25 cellular contexts compared by ENCODE assay signal in genomic region chr17:21388944-21389343, GRCh38. TPM values are rescaled to one million over a fixed set of nuclear protein-coding genes. Genes with fewer than 3 reads are reported as not detected.
"Had no signal": no experiment of that assay in that cellular context is flagged by ENCODE, and none has a peak within 500 bp of the region (broad histone marks: within the 10 kb centered on the region; RNA-seq: fewer than 3 reads in every experiment).

No MANE protein-coding gene starts in this region.

- H3K27ac Mint-ChIP-seq: immature natural killer cell; naive thymus-derived CD4-positive, alpha-beta T cell; nephron progenitor cell; type B pancreatic cell had no signal

- H3K27me3 Mint-ChIP-seq: naive thymus-derived CD4-positive, alpha-beta T cell; type B pancreatic cell had no signal

- H3K9me3 Mint-ChIP-seq: immature natural killer cell; naive thymus-derived CD4-positive, alpha-beta T cell; nephron progenitor cell; type B pancreatic cell had no signal

- H3K36me3 ChIP-seq: colonic mucosa, esophagus squamous epithelium, gastroesophageal sphincter, neutrophil, spleen, suprapubic skin, thyroid gland had no signal

- H3K4me1 ChIP-seq: colonic mucosa, gastroesophageal sphincter had no signal

- H3K4me1 Mint-ChIP-seq: immature natural killer cell; naive thymus-derived CD4-positive, alpha-beta T cell had no signal

- H3K27ac ChIP-seq: colonic mucosa, esophagus squamous epithelium, neutrophil, psoas muscle, spleen, suprapubic skin, thyroid gland had no signal

- FAIRE-seq: keratinocyte, urothelium cell line had no signal

- H3K4me3 Mint-ChIP-seq: immature natural killer cell; naive thymus-derived CD4-positive, alpha-beta T cell; nephron progenitor cell; type B pancreatic cell had no signal

- H3K4me3 ChIP-seq: colonic mucosa, esophagus squamous epithelium, gastroesophageal sphincter, psoas muscle, spleen, suprapubic skin, thyroid gland had no signal

- DNase-seq: colonic mucosa; dermis blood vessel endothelial cell; esophagus squamous epithelium; foreskin fibroblast; glutamatergic neuron; immature natural killer cell; left ventricle myocardium superior; mesendoderm; naive thymus-derived CD4-positive, alpha-beta T cell; nephron progenitor cell; psoas muscle; retina; spleen; stimulated activated CD4-positive, alpha-beta T cell treated with anti-CD3 and anti-CD28 coated beads, Interleukin-15, amount 100 ng/mL, for 24 hours; stimulated activated CD4-positive, alpha-beta T cell treated with anti-CD3 and anti-CD28 coated beads, Interleukin-1b, Interleukin-23, amount 100 ng/mL, for 48 hours; stimulated activated CD4-positive, alpha-beta T cell treated with anti-CD3 and anti-CD28 coated beads, Interleukin-4, amount 100 ng/mL, for 24 hours; stimulated activated naive CD4-positive, alpha-beta T cell; thyroid gland had no signal

- H3K36me3 Mint-ChIP-seq: immature natural killer cell; naive thymus-derived CD4-positive, alpha-beta T cell; type B pancreatic cell had no signal

- H3K9me3 ChIP-seq: colonic mucosa, esophagus squamous epithelium, gastroesophageal sphincter, neutrophil, psoas muscle, spleen, suprapubic skin, thyroid gland had no signal

- ATAC-seq: naive thymus-derived CD4-positive, alpha-beta T cell; psoas muscle had no signal

- H3K27me3 ChIP-seq: colonic mucosa, gastroesophageal sphincter, neutrophil, thyroid gland had no signal

RNA-seq across cellular contexts. Expression of gene KCNJ12, which starts 12.8 kb away (rescaled TPM):
- total RNA-seq: lung microvascular endothelial cell had no signal
- polyA plus RNA-seq: immature natural killer cell; naive thymus-derived CD4-positive, alpha-beta T cell had no signal
